ENCODE assay signal across 8 cellular contexts in genomic region chr11:17389205-17389956, GRCh38. TPM values are rescaled to one million over a fixed set of nuclear protein-coding genes. Genes with fewer than 3 reads are reported as not detected.
DNase-seq lines count a peak whose midpoint lies in the region; ATAC-seq, FAIRE-seq and TF ChIP-seq lines count a peak whose summit lies in the region.

No MANE protein-coding gene starts in this region.

- no peak for TF ChIP-seq RAD21 in HepG2 (CRISPR knock-in tag; IDR thresholded peaks at IDR 0.05)

- peak overlapping the region; percentile 43 for H3K4me3 ChIP-seq in choroid plexus epithelial cell (ENCODE audit: low read depth, low read length)
- H3K4me3 ChIP-seq in HepG2 (replicated peaks in 1 of 3; ENCODE audit: insufficient read depth in 1 of 3, low read depth in 2 of 3, low read length in 3 of 3), result peak overlapping the region; percentile 62 to 71 (median 71); a peak in 5 of 6 replicates

- no peak for TF ChIP-seq POLR2A in HepG2 (IDR thresholded peaks at IDR 0.05; ENCODE audit: insufficient read depth in 1 of 2, low read depth in 2 of 2, low read length in 2 of 2)

- FAIRE-seq in HepG2 (lab: Jason Lieb, UNC), result no peak

- TF ChIP-seq CTCF in choroid plexus epithelial cell (conservative IDR thresholded peaks at IDR 0.05; ENCODE audit: low read depth, low read length), result peak; percentile 49
- peak; percentile 72 for TF ChIP-seq CTCF in HepG2 (CRISPR knock-in tag; IDR thresholded peaks at IDR 0.05)

- DNase-seq in SHP77 (lab: John Stamatoyannopoulos, UW) (peak; percentile 14 to 59), SHP77 treated with DMSO at 0.1 percent for 48 hours (lab: John Stamatoyannopoulos, UW) (no peak), NCI-H2196 (lab: John Stamatoyannopoulos, UW; ENCODE audit: unreplicated experiment) (peak; percentile 95), choroid plexus epithelial cell (ENCODE audit: low read depth) (peak; percentile 38), HepG2 (ENCODE audit: low spot score) (peak; percentile 66)
- DNase-seq in activated CD4-positive, alpha-beta T cell treated with anti-CD3 and anti-CD28 coated beads for 4 hours, result peak; percentile 81 to 86
- DNase-seq in stimulated activated CD4-positive, alpha-beta T cell treated with anti-CD3 and anti-CD28 coated beads, Interleukin-4, amount 100 ng/mL, for 24 hours, result peak; percentile 78

- no peak overlapping the region for H2AFZ ChIP-seq in HepG2 (ENCODE audit: low read length)

- H3K9me3 ChIP-seq in HepG2 (ENCODE audit: low read length), result no peaks in the 10 kb centered on the region

- no peak overlapping the region for H3K27ac ChIP-seq in HepG2 (ENCODE audit: extremely low read length, insufficient read depth, low read length)

- POLR2A ChIA-PET in HepG2 (lab: Yijun Ruan, JAX), result interaction anchor here (1.1 kb wide), 1 partner anchor 181 kb away, joined by 3 read pairs; the partner anchor contains the start of gene PIK3C2A

- H3K9ac ChIP-seq in HepG2 (ENCODE audit: insufficient read depth, low read depth, low read length), result 0 out of 2 replicates have a peak overlapping the region, but pooled peaks have one; percentile 29

- H4K20me1 ChIP-seq in HepG2 (ENCODE audit: insufficient read depth, low read length), result no peaks in the 10 kb centered on the region

- in situ Hi-C loops in HepG2 (cut with HindIII; ENCODE audit: extremely low pct_ligation_motif_present, low pct_unique_long_range_greater_than_20kb), result no loop called here

- peaks cover 0 to 18% of the 10 kb centered on the region in 2 experiments; a peak in 3 of 5 replicates for H3K27me3 ChIP-seq in HepG2 (ENCODE audit: control insufficient read depth in 1 of 2, insufficient read depth in 2 of 2, low read length in 2 of 2)

- H3K4me1 ChIP-seq in HepG2 (ENCODE audit: insufficient read depth, low read length), result 0 out of 2 replicates have a peak, but pooled peaks cover 5% of the 10 kb centered on the region

- peak; percentile 64 for ATAC-seq in HG03103 (IDR thresholded peaks at IDR 0.05; ENCODE audit: low read depth, unreplicated experiment)
- peak; percentile 41 for ATAC-seq in HepG2

- CTCF ChIA-PET in HepG2 (lab: Yijun Ruan, JAX; ENCODE audit: low intra/inter-chr PET ratio, low total read pairs), result interaction anchor here (0.6 to 2.0 kb wide), 4 partner anchors 82 to 139 kb away, joined by 3 to 14 read pairs (median 6); no protein-coding TSS in a partner anchor

- no peaks in the 10 kb centered on the region for H3K79me2 ChIP-seq in HepG2 (ENCODE audit: insufficient read depth, low read length)

- H3K4me2 ChIP-seq in HepG2 (ENCODE audit: low read depth, low read length), result peak overlapping the region; percentile 81

- TF ChIP-seq EP300 in HepG2 (IDR thresholded peaks at IDR 0.05; ENCODE audit: low read depth in 2 of 2, low read length in 2 of 2) (no peak), HepG2 (CRISPR knock-in tag; IDR thresholded peaks at IDR 0.05; ENCODE audit: borderline replicate concordance) (no peak)

- intact Hi-C loops in HepG2 (cut with micrococcal nuclease; ENCODE audit: unreplicated experiment), result no loop called here

- H3K36me3 ChIP-seq in HepG2 (replicated peaks in 1 of 2; ENCODE audit: control insufficient read depth in 1 of 2, insufficient read depth in 2 of 2, low read length in 2 of 2), result no peaks in the 10 kb centered on the region

- WGBS in HepG2 (ENCODE audit: low lambda C conversion rate), result 7% methylated on average over 12 of the region's 56 CpGs

- BruUV-seq in HepG2 (replicated peaks; lab: Mats Ljungman, UMichigan), result no TSS peak

TF ChIP-seq in HepG2, 621 proteins besides CTCF, POLR2A, EP300 and RAD21 (continues in another document):
- TF ChIP-seq FOXP1 (IDR thresholded peaks at IDR 0.05) (no peak), FOXP1 (CRISPR knock-in tag; IDR thresholded peaks at IDR 0.05) (peak; percentile 14; the same call in 1 of the 2 replicates), CREM (IDR thresholded peaks at IDR 0.05) (no peak), CREM (CRISPR knock-in tag; IDR thresholded peaks at IDR 0.05) (no peak), ZNF704 (CRISPR knock-in tag; IDR thresholded peaks at IDR 0.05; ENCODE audit: borderline replicate concordance) (no peak), NFYB (CRISPR knock-in tag; IDR thresholded peaks at IDR 0.05) (peak; percentile 60), ZNF605 (CRISPR knock-in tag; IDR thresholded peaks at IDR 0.05) (peak; percentile 62; the same call in 1 of the 2 replicates), CSRNP1 (CRISPR knock-in tag; IDR thresholded peaks at IDR 0.05) (0 out of 2 replicates have a peak, but pooled peaks have one; percentile 45), TCF12 (IDR thresholded peaks at IDR 0.05) (no peak), TCF12 (CRISPR knock-in tag; IDR thresholded peaks at IDR 0.05) (0 out of 2 replicates have a peak, but pooled peaks have one; percentile 22), CBX5 (CRISPR knock-in tag; IDR thresholded peaks at IDR 0.05; ENCODE audit: borderline replicate concordance) (peak; percentile 47; the same call in 1 of the 2 replicates)

RNA-seq across cellular contexts. Expression of gene KCNJ11, which starts 0.9 kb away (rescaled TPM):
- total RNA-seq in HepG2 (2016; rRNA removed; fragmentation: Illumina TruSeq; extraction: Trizol), result 0.81 and 1.6 TPM in 2 replicates
- 0.40 and 0.53 TPM in 2 replicates for total RNA-seq in HepG2 (2016; cell fraction: cytosol; rRNA removed; fragmentation: Illumina TruSeq; extraction: Trizol; ENCODE audit: low read depth)
- total RNA-seq in HepG2 (2016; cell fraction: insoluble cytoplasmic fraction; rRNA removed; fragmentation: Illumina TruSeq; extraction: Trizol), result 0.82 and 1.2 TPM in 2 replicates
- total RNA-seq in HepG2 (2016; cell fraction: membrane; rRNA removed; fragmentation: Illumina TruSeq; extraction: Trizol), result 0.83 and 1.3 TPM in 2 replicates
- 0.50 and 0.65 TPM in 2 replicates for total RNA-seq in HepG2 (2016; cell fraction: nucleus; rRNA removed; fragmentation: Illumina TruSeq; extraction: Trizol)
- polyA plus RNA-seq in HepG2 (2011; rRNA removed), result 0.38 and 0.52 TPM in 2 replicates
- 0.43 and 0.56 TPM in 2 replicates for polyA plus RNA-seq in HepG2 (2011; cell fraction: cytosol; rRNA removed)
- 0.82 and 0.85 TPM in 2 replicates for polyA plus RNA-seq in HepG2 (2011; cell fraction: nucleus; rRNA removed)
- 0.79 and 0.97 TPM in 2 replicates for polyA plus RNA-seq in HepG2 (2012)
- 0.18 and 0.51 TPM in 2 replicates for polyA plus RNA-seq in HepG2 (2016; cell fraction: cytosol; fragmentation: Illumina TruSeq; extraction: Trizol; ENCODE audit: low read depth)
- polyA plus RNA-seq in HepG2 (2016; cell fraction: insoluble cytoplasmic fraction; fragmentation: Illumina TruSeq; extraction: Trizol; ENCODE audit: low read depth), result 0.80 and 0.87 TPM in 2 replicates
- polyA plus RNA-seq in HepG2 (2016; cell fraction: membrane; fragmentation: Illumina TruSeq; extraction: Trizol; ENCODE audit: low read depth), result 0.63 and 0.69 TPM in 2 replicates
- 1.6 and 1.8 TPM in 2 replicates for polyA plus RNA-seq in HepG2 (2016; cell fraction: nucleus; fragmentation: Illumina TruSeq; extraction: Trizol; ENCODE audit: insufficient read depth, low read depth)
- polyA minus RNA-seq in HepG2 (2011; rRNA and poly(A)+ RNA removed; ENCODE audit: low replicate concordance), result 1.8 and 4.9 TPM in 2 replicates
- polyA minus RNA-seq in HepG2 (2011; cell fraction: cytosol; rRNA and poly(A)+ RNA removed), result 0.49 and 1.8 TPM in 2 replicates
- polyA minus RNA-seq in HepG2 (2011; cell fraction: nucleus; rRNA and poly(A)+ RNA removed), result 0.26 and 0.75 TPM in 2 replicates

RNA-seq across cellular contexts. Expression of gene NCR3LG1, which starts 37.8 kb away (rescaled TPM):
- 16.9 and 25.1 TPM in 2 replicates for total RNA-seq in HepG2 (2016; rRNA removed; fragmentation: Illumina TruSeq; extraction: Trizol)
- 1.7 and 1.8 TPM in 2 replicates for total RNA-seq in HepG2 (2016; cell fraction: cytosol; rRNA removed; fragmentation: Illumina TruSeq; extraction: Trizol; ENCODE audit: low read depth)
- total RNA-seq in HepG2 (2016; cell fraction: insoluble cytoplasmic fraction; rRNA removed; fragmentation: Illumina TruSeq; extraction: Trizol), result 17.1 and 23.6 TPM in 2 replicates
- total RNA-seq in HepG2 (2016; cell fraction: membrane; rRNA removed; fragmentation: Illumina TruSeq; extraction: Trizol), result 6.6 and 7.3 TPM in 2 replicates
- total RNA-seq in HepG2 (2016; cell fraction: nucleus; rRNA removed; fragmentation: Illumina TruSeq; extraction: Trizol), result 47.1 and 51.5 TPM in 2 replicates
- polyA plus RNA-seq in HepG2 (2011; rRNA removed), result 16.1 and 16.7 TPM in 2 replicates
- polyA plus RNA-seq in HepG2 (2011; cell fraction: cytosol; rRNA removed), result 6.1 and 8.8 TPM in 2 replicates
- 25.7 and 29.3 TPM in 2 replicates for polyA plus RNA-seq in HepG2 (2011; cell fraction: nucleus; rRNA removed)
- polyA plus RNA-seq in HepG2 (2012), result 13.9 and 15.6 TPM in 2 replicates
- 0.36 and 0.37 TPM in 2 replicates for polyA plus RNA-seq in HepG2 (2016; cell fraction: cytosol; fragmentation: Illumina TruSeq; extraction: Trizol; ENCODE audit: low read depth)
- 4.3 and 4.5 TPM in 2 replicates for polyA plus RNA-seq in HepG2 (2016; cell fraction: insoluble cytoplasmic fraction; fragmentation: Illumina TruSeq; extraction: Trizol; ENCODE audit: low read depth)
- 0.42 and 0.73 TPM in 2 replicates for polyA plus RNA-seq in HepG2 (2016; cell fraction: membrane; fragmentation: Illumina TruSeq; extraction: Trizol; ENCODE audit: low read depth)
- 41.4 and 45.9 TPM in 2 replicates for polyA plus RNA-seq in HepG2 (2016; cell fraction: nucleus; fragmentation: Illumina TruSeq; extraction: Trizol; ENCODE audit: insufficient read depth, low read depth)
- polyA minus RNA-seq in HepG2 (2011; rRNA and poly(A)+ RNA removed; ENCODE audit: low replicate concordance), result 26.3 and 35.1 TPM in 2 replicates
- polyA minus RNA-seq in HepG2 (2011; cell fraction: cytosol; rRNA and poly(A)+ RNA removed), result 24.1 and 35.0 TPM in 2 replicates
- 50.6 and 66.1 TPM in 2 replicates for polyA minus RNA-seq in HepG2 (2011; cell fraction: nucleus; rRNA and poly(A)+ RNA removed)
